In genomic region chr17:224576-224975, GRCh38 we compare ENCODE assay signal across 3 cellular contexts. TPM values are rescaled to one million over a fixed set of nuclear protein-coding genes. Genes with fewer than 3 reads are reported as not detected.
"Had no signal": no experiment of that assay in that cellular context is flagged by ENCODE, and none has a peak within 500 bp of the region (broad histone marks: within the 10 kb centered on the region; RNA-seq: fewer than 3 reads in every experiment).

No MANE protein-coding gene starts in this region.

RNA-seq across cellular contexts. Expression of gene DOC2B, which starts 43.1 kb away (rescaled TPM):
- total RNA-seq: osteocyte had no signal
- polyA plus RNA-seq: naive thymus-derived CD4-positive, alpha-beta T cell; naive thymus-derived CD8-positive, alpha-beta T cell had no signal
